ENCODE assay signal across 8 cellular contexts in the genomic region with DNA sequence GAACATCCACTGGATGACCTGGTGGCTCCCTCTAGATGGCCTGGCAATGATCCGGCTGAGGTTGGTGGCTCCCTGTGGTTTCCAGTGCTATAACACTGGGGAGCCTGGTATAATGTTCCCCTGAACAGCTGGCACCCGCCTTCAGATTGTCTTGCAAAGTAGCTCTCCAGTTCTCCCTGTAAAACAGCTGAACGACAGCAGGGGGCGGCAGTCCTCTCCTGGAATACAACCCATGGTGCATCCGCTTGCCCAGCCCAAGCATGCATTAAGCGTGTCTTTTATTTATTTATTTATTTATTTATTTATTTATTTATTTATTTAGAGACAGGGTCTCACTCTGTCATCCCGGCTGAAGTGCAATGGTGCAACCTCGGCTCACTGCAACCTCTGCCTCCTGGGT.
DNase-seq lines count a peak whose midpoint lies in the region; ATAC-seq, FAIRE-seq and TF ChIP-seq lines count a peak whose summit lies in the region.

No MANE protein-coding gene starts in this region.

- DNase-seq in GM12891 (ENCODE audit: insufficient read length, low spot score) (peak; percentile 30), SK-N-MC (ENCODE audit: low read depth, low spot score) (peak; percentile 32), iris pigment epithelial cell (ENCODE audit: low read depth) (peak; percentile 25), GM19238 (ENCODE audit: insufficient read length, low spot score) (no peak), cerebellar cortex (ENCODE audit: low spot score) (no peak)
- no peak for DNase-seq in activated effector memory CD4-positive, alpha-beta T cell treated with anti-CD3 and anti-CD28 coated beads, Interleukin-2, amount 50 U/mL, for 16 hours

- H3K4me3 ChIP-seq in SK-N-MC: no peak overlapping the region

- H3K27ac ChIP-seq in C4-2B: no peak overlapping the region
- no peak overlapping the region for H3K27ac ChIP-seq in SK-N-MC

- no peak for ATAC-seq in GM21367 (IDR thresholded peaks at IDR 0.05; ENCODE audit: unreplicated experiment)

- no peak overlapping the region for H3K9ac ChIP-seq in SK-N-MC (ENCODE audit: insufficient read length)

- FAIRE-seq in GM12891 (lab: Jason Lieb, UNC): no peak

- TF ChIP-seq POLR2A in GM12891 (IDR thresholded peaks at IDR 0.05; ENCODE audit: low read depth, low read length): no peak

- H3K9me3 ChIP-seq in SK-N-MC (ENCODE audit: low read depth, low read length): no peaks in the 10 kb centered on the region

- no peaks in the 10 kb centered on the region for H3K36me3 ChIP-seq in SK-N-MC (ENCODE audit: insufficient read depth, low read length)

- peak; percentile 80 for TF ChIP-seq CTCF in C4-2B (conservative IDR thresholded peaks at IDR 0.05)

TF ChIP-seq in GM12891, 5 proteins besides CTCF, POLR2A, EP300 and RAD21:
- TF ChIP-seq SPI1 (IDR thresholded peaks at IDR 0.05; ENCODE audit: low read depth, low read length) (no peak), PAX5 (IDR thresholded peaks at IDR 0.05; ENCODE audit: insufficient read depth, low read length, severe bottlenecking) (no peak), POU2F2 (IDR thresholded peaks at IDR 0.05; ENCODE audit: low read depth, low read length) (no peak), POLR2AphosphoS5 (IDR thresholded peaks at IDR 0.05; ENCODE audit: low read depth, low read length) (no peak), TAF1 (IDR thresholded peaks at IDR 0.05; ENCODE audit: low read depth, low read length) (no peak)

Comparison
In these comparisons a context has a peak if more than half of its experiments do, and no peak if none do; other contexts are left out.
1. DNase-seq: peak in GM12891 (single experiment), SK-N-MC (single experiment) and iris pigment epithelial cell (single experiment); none in GM19238 (single experiment), activated effector memory CD4-positive, alpha-beta T cell treated with anti-CD3 and anti-CD28 coated beads, Interleukin-2, amount 50 U/mL, for 16 hours (single experiment) and cerebellar cortex (single experiment).